ENCODE assay signal across 19 cellular contexts in the genomic region with DNA sequence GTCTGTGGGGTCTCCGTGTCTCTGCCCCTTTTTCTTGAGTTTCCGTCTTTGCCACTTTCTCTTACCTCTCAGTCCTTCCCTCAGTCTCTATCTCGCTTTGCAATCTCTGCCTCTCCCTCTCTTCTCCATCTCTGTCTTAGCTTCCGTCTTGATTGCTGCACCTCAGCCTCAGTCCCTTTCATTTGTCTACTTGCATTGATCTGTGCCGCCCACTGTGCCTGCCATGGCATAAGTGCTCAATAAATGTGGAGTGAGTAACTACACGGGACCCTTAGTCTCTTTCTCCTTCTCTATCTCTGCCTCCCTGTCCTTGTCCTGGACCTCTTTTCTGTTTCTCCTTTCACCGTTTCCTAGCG. TPM values are rescaled to one million over a fixed set of nuclear protein-coding genes. Genes with fewer than 3 reads are reported as not detected.
DNase-seq lines count a peak whose midpoint lies in the region; TF ChIP-seq lines count a peak whose summit lies in the region.
"Had no signal": no experiment of that assay in that cellular context is flagged by ENCODE, and none has a peak within 500 bp of the region (broad histone marks: within the 10 kb centered on the region; RNA-seq: fewer than 3 reads in every experiment).

No MANE protein-coding gene starts in this region.

- no peaks in the 10 kb centered on the region for H3K79me2 ChIP-seq in hepatocyte
- no peaks in the 10 kb centered on the region for H3K79me2 ChIP-seq in neural progenitor cell (ENCODE audit: low read depth)

- H4K20me1 ChIP-seq in hepatocyte (ENCODE audit: insufficient read depth, poor library complexity, severe bottlenecking) (no peaks in the 10 kb centered on the region), neural progenitor cell (ENCODE audit: low read depth) (peaks cover 33% of the 10 kb centered on the region)

- H3K9me2 ChIP-seq in hepatocyte (replicated peaks; ENCODE audit: insufficient read depth): no peaks in the 10 kb centered on the region

- H3K27ac Mint-ChIP-seq in Calu3 (ENCODE audit: unreplicated experiment): peak overlapping the region; percentile 12
- peak overlapping the region; percentile 81 for H3K27ac Mint-ChIP-seq in neural progenitor cell
- H3K27ac Mint-ChIP-seq: activated CD4-positive, alpha-beta T cell treated with anti-CD3 and anti-CD28 coated beads for 36 hours had no signal

- intact Hi-C loops in Calu3 (cut with micrococcal nuclease; ENCODE audit: unreplicated experiment): no loop called here

- H3K27me3 Mint-ChIP-seq in Calu3 (ENCODE audit: unreplicated experiment) (no peaks in the 10 kb centered on the region), neural progenitor cell (ENCODE audit: insufficient read depth, low read depth) (peaks cover 5% of the 10 kb centered on the region)

- CTCF ChIA-PET in Calu3 (lab: Charles Lee): no interaction called here

- H3K4me3 Mint-ChIP-seq in Calu3 (ENCODE audit: low read depth, unreplicated experiment) (no peak overlapping the region), neural progenitor cell (peak overlapping the region; percentile 37)
- H3K4me3 Mint-ChIP-seq: activated CD4-positive, alpha-beta T cell treated with anti-CD3 and anti-CD28 coated beads for 36 hours had no signal

- no peak for DNase-seq in Calu3
- DNase-seq in SK-N-MC (ENCODE audit: low read depth, low spot score): no peak
- no peak for DNase-seq in hepatocyte (ENCODE audit: low spot score)
- DNase-seq in neural progenitor cell (ENCODE audit: low spot score): no peak
- no peak for DNase-seq in activated CD8-positive, alpha-beta memory T cell treated with anti-CD3 and anti-CD28 coated beads, Interleukin-2, amount 50 U/mL, for 4 hours
- DNase-seq in kidney tubule cell (ENCODE audit: low spot score): no peak
- no peak for DNase-seq in NCI-H2029 treated with DMSO at 0.1 percent for 48 hours (lab: John Stamatoyannopoulos, UW)
- no peak for DNase-seq in occipital lobe (lab: John Stamatoyannopoulos, UW)
- DNase-seq: activated CD4-positive, alpha-beta T cell treated with anti-CD3 and anti-CD28 coated beads for 36 hours; activated naive CD4-positive, alpha-beta T cell treated with anti-CD3 and anti-CD28 coated beads, Interleukin-2, amount 50 U/mL, for 16 hours; effector CD8-positive, alpha-beta T cell; NCI-H1694; NCI-H510A treated with DMSO at 0.1 percent for 48 hours had no signal

- H3K27me3 ChIP-seq in hepatocyte (peaks cover 27% of the 10 kb centered on the region), neural progenitor cell (peaks cover 37% of the 10 kb centered on the region)
- H3K27me3 ChIP-seq: brain microvascular endothelial cell, SJSA1 had no signal

- H3K27ac ChIP-seq in SK-N-MC (peak overlapping the region; percentile 97), hepatocyte (peak overlapping the region; percentile 69), neural progenitor cell (peak overlapping the region; percentile 31)
- H3K27ac ChIP-seq: neutrophil, SJSA1 had no signal

- peak overlapping the region; percentile 68 for H3K4me2 ChIP-seq in hepatocyte
- peak overlapping the region; percentile 74 for H3K4me2 ChIP-seq in neural progenitor cell

- H3K4me3 ChIP-seq in SK-N-MC (peak overlapping the region; percentile 77), hepatocyte (no peak overlapping the region), neural progenitor cell (peak overlapping the region; percentile 36)
- H3K4me3 ChIP-seq: SJSA1 had no signal

- H2AFZ ChIP-seq in hepatocyte (no peak overlapping the region), neural progenitor cell (replicated peaks) (no peak overlapping the region)

- H3K36me3 Mint-ChIP-seq in Calu3 (ENCODE audit: insufficient read depth, unreplicated experiment) (peaks cover 6% of the 10 kb centered on the region), neural progenitor cell (peaks cover 44% of the 10 kb centered on the region)

- H3K36me3 ChIP-seq in SK-N-MC (ENCODE audit: insufficient read depth, low read length) (no peaks in the 10 kb centered on the region), hepatocyte (replicated peaks; ENCODE audit: insufficient read depth, low read depth) (no peaks in the 10 kb centered on the region), neural progenitor cell (no peaks in the 10 kb centered on the region)
- H3K36me3 ChIP-seq: neutrophil had no signal

- no peaks in the 10 kb centered on the region for H3K9me3 Mint-ChIP-seq in Calu3 (ENCODE audit: low read depth, unreplicated experiment)
- peaks cover 14% of the 10 kb centered on the region for H3K9me3 Mint-ChIP-seq in neural progenitor cell

- H3F3A ChIP-seq in neural progenitor cell (ENCODE audit: low read depth): peaks cover 20% of the 10 kb centered on the region

- H3K4me1 Mint-ChIP-seq in Calu3 (ENCODE audit: low read depth, unreplicated experiment): no peaks in the 10 kb centered on the region
- peaks cover 42% of the 10 kb centered on the region for H3K4me1 Mint-ChIP-seq in neural progenitor cell

- WGBS in hepatocyte (ENCODE audit: low lambda C conversion rate, missing lambda C conversion rate): 65% methylated on average over 7 of the region's 8 CpGs

- H3K9ac ChIP-seq in SK-N-MC (ENCODE audit: insufficient read length) (peak overlapping the region; percentile 58), neural progenitor cell (no peak overlapping the region)

- TF ChIP-seq CTCF in Calu3 (IDR thresholded peaks at IDR 0.05; ENCODE audit: unreplicated experiment) (no peak), hepatocyte (IDR thresholded peaks at IDR 0.05; ENCODE audit: poor library complexity) (no peak), neural progenitor cell (IDR thresholded peaks at IDR 0.05) (no peak)

- H3K4me1 ChIP-seq in hepatocyte (ENCODE audit: insufficient read depth) (peaks cover 19% of the 10 kb centered on the region), neural progenitor cell (peaks cover 34% of the 10 kb centered on the region)
- H3K4me1 ChIP-seq: SJSA1 had no signal

- H3K9me3 ChIP-seq in SK-N-MC (ENCODE audit: low read depth, low read length) (no peaks in the 10 kb centered on the region), hepatocyte (ENCODE audit: low read depth) (no peaks in the 10 kb centered on the region), neural progenitor cell (ENCODE audit: low read depth) (no peaks in the 10 kb centered on the region)
- H3K9me3 ChIP-seq: neutrophil, SJSA1 had no signal

- no TSS peak for BruUV-seq in Calu3 (replicated peaks; lab: Mats Ljungman, UMichigan)

RNA-seq across cellular contexts. Expression of gene PCDHGC5, which starts 6.6 kb away (rescaled TPM):
- 1.5 and 2.1 TPM in 2 replicates for total RNA-seq in Calu3 (2022)
- 0.92 and 1.1 TPM in 2 replicates for total RNA-seq in hepatocyte
- polyA plus RNA-seq in hepatocyte: 0.16 TPM in 1 of 2 replicates, not detected in the other
- 0.43 and 1.3 TPM in 2 replicates for total RNA-seq in neural progenitor cell (ENCODE audit: low replicate concordance)
- 6.2 TPM for total RNA-seq in occipital lobe
- total RNA-seq: activated CD4-positive, alpha-beta T cell treated with anti-CD3 and anti-CD28 coated beads for 36 hours had no signal

RNA-seq across cellular contexts. Expression of gene PCDHGC4, which starts 10.6 kb away (rescaled TPM):
- total RNA-seq in Calu3 (2022) (1.2 and 2.2 TPM in 2 replicates), hepatocyte (0.44 and 1.5 TPM in 2 replicates), neural progenitor cell (ENCODE audit: low replicate concordance) (5.0 and 10.4 TPM in 2 replicates), occipital lobe (91.2 TPM)
- 0.15 and 0.35 TPM in 2 replicates for polyA plus RNA-seq in hepatocyte
- total RNA-seq: activated CD4-positive, alpha-beta T cell treated with anti-CD3 and anti-CD28 coated beads for 36 hours; G401; HT-29 had no signal
- polyA plus RNA-seq: liver had no signal

RNA-seq across cellular contexts. Expression of gene PCDHGC3, which starts 19.7 kb away (rescaled TPM):
- 49.4 and 73.0 TPM in 2 replicates for total RNA-seq in Calu3 (2022)
- 16.9 and 18.9 TPM in 2 replicates for total RNA-seq in hepatocyte
- polyA plus RNA-seq in hepatocyte: 35.8 and 40.8 TPM in 2 replicates
- 14.7 and 17.2 TPM in 2 replicates for total RNA-seq in neural progenitor cell (ENCODE audit: low replicate concordance)
- 35.6 TPM for total RNA-seq in occipital lobe

Comparison
In these comparisons a context has a peak if more than half of its experiments do, and no peak if none do; other contexts are left out.
1. H3K27ac ChIP-seq: peak in every context shown above with its lines; median percentile 97 in SK-N-MC; 69 in hepatocyte; 31 in neural progenitor cell.